Comparison of ENCODE assay signal across 8 cellular contexts in genomic region chr10:88879754-88880286, GRCh38. TPM values are rescaled to one million over a fixed set of nuclear protein-coding genes. Genes with fewer than 3 reads are reported as not detected.
A peak's percentile ranks its signal among the peaks of the same experiment; 100 is the strongest.
DNase-seq lines count a peak whose midpoint lies in the region; ATAC-seq, FAIRE-seq and TF ChIP-seq lines count a peak whose summit lies in the region.

Gene STAMBPL1 (plus strand): TSS chr10:88880245. CDS start chr10:88901709, 21,464 bp downstream.

- H3K4me1 ChIP-seq in keratinocyte (ENCODE audit: control insufficient read depth, extremely low read depth, insufficient read depth, low read length): peaks cover 34% of the 10 kb centered on the region

- H3K27me3 Mint-ChIP-seq in Calu3 (ENCODE audit: unreplicated experiment): no peaks in the 10 kb centered on the region

- peaks cover 10% of the 10 kb centered on the region for H3K79me2 ChIP-seq in keratinocyte (ENCODE audit: control insufficient read depth, insufficient read depth, low read length)

- H3K9me1 ChIP-seq in keratinocyte (ENCODE audit: control insufficient read depth, extremely low read depth, insufficient read depth, low read length): no peaks in the 10 kb centered on the region

- no TSS peak for BruUV-seq in Calu3 (replicated peaks; lab: Mats Ljungman, UMichigan)

- no peaks in the 10 kb centered on the region for H3K9me3 ChIP-seq in keratinocyte (ENCODE audit: control insufficient read depth, low read depth, low read length)

- peak; percentile 52 for ATAC-seq in GM21447 (IDR thresholded peaks at IDR 0.05; ENCODE audit: unreplicated experiment)

- in situ Hi-C loops in astrocyte of the spinal cord (cut with HindIII; ENCODE audit: low sequenced_read_pairs): no loop called here

- intact Hi-C loops in Calu3 (cut with micrococcal nuclease; ENCODE audit: unreplicated experiment): loop anchor here (5.0 kb wide), 1 partner anchor 43 kb away; no protein-coding TSS in a partner anchor

- no peaks in the 10 kb centered on the region for H4K20me1 ChIP-seq in keratinocyte (ENCODE audit: control insufficient read depth, extremely low read depth, insufficient read depth, low read length)

- CTCF ChIA-PET in Calu3 (lab: Charles Lee): no interaction called here

- H3K36me3 Mint-ChIP-seq in Calu3 (ENCODE audit: insufficient read depth, unreplicated experiment): peaks cover 21% of the 10 kb centered on the region

- peaks cover 15% of the 10 kb centered on the region for H3K4me1 Mint-ChIP-seq in Calu3 (ENCODE audit: low read depth, unreplicated experiment)

- DNase-seq in Calu3 (peak; percentile 45), HuH-7 (ENCODE audit: low spot score) (peak; percentile 52), T-helper 2 cell (peak; percentile 42 to 96 (median 69)), astrocyte of the spinal cord (ENCODE audit: low read depth, low spot score) (no peak), keratinocyte (ENCODE audit: low read depth, low spot score) (no peak), retina (no peak)
- peak; percentile 56 to 58 for DNase-seq in stimulated activated CD4-positive, alpha-beta T cell treated with anti-CD3 and anti-CD28 coated beads, Interleukin-1b, Interleukin-23, amount 100 ng/mL, for 4 hours (ENCODE audit: low read depth in 2 of 2)

- peak within 1 kb of the TSS; percentile 73 for H3K27ac Mint-ChIP-seq in Calu3 (ENCODE audit: unreplicated experiment)

- H3K4me3 Mint-ChIP-seq in Calu3 (ENCODE audit: low read depth, unreplicated experiment): peak within 1 kb of the TSS; percentile 92

- peak within 1 kb of the TSS; percentile 94 for H3K4me2 ChIP-seq in keratinocyte (ENCODE audit: control insufficient read depth, extremely low read depth, insufficient read depth, low read depth, low read length)

- no peaks in the 10 kb centered on the region for H3K36me3 ChIP-seq in keratinocyte (ENCODE audit: control insufficient read depth in 2 of 2, extremely low read depth in 1 of 2, insufficient read depth in 2 of 2, low read length in 2 of 2)

- no peak for TF ChIP-seq CTCF in Calu3 (IDR thresholded peaks at IDR 0.05; ENCODE audit: unreplicated experiment)
- TF ChIP-seq CTCF in astrocyte of the spinal cord (IDR thresholded peaks at IDR 0.05; ENCODE audit: low read depth, low read length): no peak
- no peak for TF ChIP-seq CTCF in keratinocyte (optimal IDR thresholded peaks at IDR 0.05 in 1 of 3, IDR thresholded peaks at IDR 0.05 in 1 of 3, conservative IDR thresholded peaks at IDR 0.05 in 1 of 3; ENCODE audit: extremely low read depth in 1 of 3, insufficient read depth in 2 of 3, low read length in 3 of 3)

- no peak for FAIRE-seq in keratinocyte (lab: Jason Lieb, UNC)

- no peaks in the 10 kb centered on the region for H3K27me3 ChIP-seq in keratinocyte (ENCODE audit: control insufficient read depth, extremely low read depth, insufficient read depth, low read length)

- H3K9ac ChIP-seq in keratinocyte (ENCODE audit: control insufficient read depth, extremely low read depth, insufficient read depth, low read length): peak within 1 kb of the TSS; percentile 80

- H3K4me3 ChIP-seq in astrocyte of the spinal cord (ENCODE audit: low read depth, low read length): peak within 1 kb of the TSS; percentile 75
- H3K4me3 ChIP-seq in keratinocyte (ENCODE audit: control insufficient read depth in 2 of 3, extremely low read depth in 1 of 3, insufficient read depth in 2 of 3, low read depth in 1 of 3, low read length in 3 of 3): peak within 1 kb of the TSS; percentile 80

- peak within 1 kb of the TSS; percentile 91 for H2AFZ ChIP-seq in keratinocyte (ENCODE audit: control insufficient read depth, low read length)

- dilution Hi-C loops in keratinocyte (cut with MboI; ENCODE audit: extremely low pct_ligation_motif_present, low sequenced_read_pairs): no loop called here

- H3K9me3 Mint-ChIP-seq in Calu3 (ENCODE audit: low read depth, unreplicated experiment): no peaks in the 10 kb centered on the region

- H3K27ac ChIP-seq in keratinocyte (ENCODE audit: control insufficient read depth, insufficient read depth, low read length): peak within 1 kb of the TSS; percentile 90

RNA-seq across cellular contexts. Expression of gene STAMBPL1, which starts in this region (rescaled TPM):
- total RNA-seq in Calu3 (2022): 9.4 and 9.5 TPM in 2 replicates
- 3.1 to 9.0 TPM (median 5.4 TPM) in 3 replicates for polyA plus RNA-seq in keratinocyte
- polyA plus RNA-seq in keratinocyte (2011; ENCODE audit: low read depth): 1.8 TPM
- polyA plus RNA-seq in keratinocyte (2011; cell fraction: cytosol; rRNA removed): 3.1 and 5.4 TPM in 2 replicates
- 3.3 and 3.7 TPM in 2 replicates for polyA plus RNA-seq in keratinocyte (2011; cell fraction: nucleus; rRNA removed)
- 1.7 and 4.4 TPM in 2 replicates for polyA plus RNA-seq in keratinocyte (2012; ENCODE audit: low replicate concordance)
- polyA minus RNA-seq in keratinocyte: 1.3 to 4.3 TPM (median 1.6 TPM) in 3 replicates
- 3.5 TPM for polyA minus RNA-seq in keratinocyte (2011; cell fraction: cytosol; rRNA and poly(A)+ RNA removed)
- polyA minus RNA-seq in keratinocyte (2011; cell fraction: nucleus; rRNA and poly(A)+ RNA removed): 2.0 TPM in 2 replicates

Comparison
In these comparisons a context has a peak if more than half of its experiments do, and no peak if none do; other contexts are left out.
1. DNase-seq: peak in Calu3 (single experiment), HuH-7 (single experiment), T-helper 2 cell (5 of 5) and stimulated activated CD4-positive, alpha-beta T cell treated with anti-CD3 and anti-CD28 coated beads, Interleukin-1b, Interleukin-23, amount 100 ng/mL, for 4 hours (2 of 2); none in astrocyte of the spinal cord (single experiment), keratinocyte (single experiment) and retina (single experiment).